Comparison of ENCODE assay signal across 8 cellular contexts in the genomic region with DNA sequence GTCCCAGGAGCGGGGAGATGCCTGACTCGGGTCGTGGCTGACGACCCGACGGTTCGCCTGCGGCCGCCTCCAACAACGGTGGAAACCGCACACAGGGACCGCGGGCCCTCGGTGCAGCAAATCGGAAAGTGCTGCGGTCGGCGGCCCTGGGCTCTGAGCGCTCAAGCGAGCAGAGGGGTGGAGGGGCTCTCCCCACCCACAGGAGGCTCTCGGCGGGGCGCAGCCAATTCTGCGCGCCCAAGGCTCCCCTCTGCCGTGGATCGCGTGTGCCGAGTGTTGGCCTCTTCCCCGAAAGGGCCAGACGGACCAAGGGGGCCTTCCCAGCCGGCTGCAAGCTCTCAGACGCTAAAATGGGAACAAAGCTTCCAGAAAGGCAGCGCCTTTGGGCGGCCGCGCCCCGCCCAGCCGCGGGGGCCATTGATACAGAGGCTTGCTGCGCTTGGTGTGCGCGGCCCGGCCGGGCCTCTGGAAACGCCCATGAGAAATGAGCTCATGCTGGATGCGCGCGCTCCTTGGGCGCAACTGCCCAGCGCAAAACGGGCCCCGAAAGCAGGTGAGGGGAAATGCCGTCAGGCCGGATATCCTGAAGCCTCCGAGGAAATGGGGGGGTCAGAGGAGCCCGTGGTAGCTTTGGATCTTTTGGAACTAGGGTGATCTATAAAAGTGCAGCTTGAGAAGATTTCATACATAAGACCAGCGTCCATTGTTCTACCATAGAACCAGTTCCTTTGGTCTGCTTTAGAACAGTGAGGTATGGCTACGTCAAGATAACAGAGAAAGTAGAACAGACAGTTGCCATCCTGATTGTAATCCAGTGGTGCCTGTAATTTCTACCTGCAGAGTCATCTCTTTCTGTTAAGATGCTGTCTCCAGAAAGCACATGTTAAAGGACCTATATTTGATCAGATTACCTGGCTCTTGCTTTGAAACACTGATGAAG. TPM values are rescaled to one million over a fixed set of nuclear protein-coding genes. Genes with fewer than 3 reads are reported as not detected.
DNase-seq lines count a peak whose midpoint lies in the region; ATAC-seq, FAIRE-seq and TF ChIP-seq lines count a peak whose summit lies in the region.

No MANE protein-coding gene starts in this region.

- H3K36me3 Mint-ChIP-seq in activated B cell treated with CpG ODN at 0.5 μM for 24 hours (ENCODE audit: low read depth), result peaks cover 27% of the 10 kb centered on the region

- POLR2A ChIA-PET in AG04450 (lab: Yijun Ruan, JAX), result interaction anchor here (0.5 to 1.8 kb wide), 25 partner anchors 15 to 690 kb away, joined by 3 to 25 read pairs (median 5); partner anchors contain the start of gene LRRC58
- POLR2A ChIA-PET in activated B cell treated with CpG ODN at 0.5 μM for 24 hours (lab: Charles Lee), result interaction anchor here (0.5 to 3.7 kb wide), 44 partner anchors 9 to 858 kb away, joined by 3 to 45 read pairs (median 5); partner anchors contain the start of genes ADPRH, B4GALT4, CD80 and GTF2E1

- ATAC-seq in GM18868 (IDR thresholded peaks at IDR 0.05; ENCODE audit: unreplicated experiment) (peak; percentile 46), HG03097 (IDR thresholded peaks at IDR 0.05; ENCODE audit: low FRiP score, unreplicated experiment) (peak; percentile 35), activated B cell treated with CpG ODN at 0.5 μM for 24 hours (ENCODE audit: low read depth) (peak; percentile 20)

- H3K27me3 Mint-ChIP-seq in activated B cell treated with CpG ODN at 0.5 μM for 24 hours, result no peaks in the 10 kb centered on the region

- H3K4me1 Mint-ChIP-seq in activated B cell treated with CpG ODN at 0.5 μM for 24 hours, result peaks cover 12% of the 10 kb centered on the region

- H3K27me3 ChIP-seq in AG04450 (ENCODE audit: control insufficient read depth, insufficient read depth, low read length), result no peaks in the 10 kb centered on the region

- H3K4me3 Mint-ChIP-seq in activated B cell treated with CpG ODN at 0.5 μM for 24 hours, result no peak overlapping the region

- intact Hi-C loops in activated B cell treated with CpG ODN at 0.5 μM for 24 hours (cut with micrococcal nuclease), result loop anchor here (1.0 to 10.0 kb wide), 7 partner anchors 37 to 772 kb away; partner anchors contain the start of genes NDUFB4 and TIMMDC1

- no peaks in the 10 kb centered on the region for H3K9me3 ChIP-seq in AG04450 (ENCODE audit: control insufficient read depth, insufficient read depth, low read length)

- no peak overlapping the region for H3K27ac Mint-ChIP-seq in activated B cell treated with CpG ODN at 0.5 μM for 24 hours

- H3K9me3 Mint-ChIP-seq in activated B cell treated with CpG ODN at 0.5 μM for 24 hours, result no peaks in the 10 kb centered on the region

- peak; percentile 45 for FAIRE-seq in islet of Langerhans (lab: Jason Lieb, UNC)

- TF ChIP-seq CTCF in AG04450 (IDR thresholded peaks at IDR 0.05; ENCODE audit: low read depth, low read length) (no peak), activated B cell treated with CpG ODN at 0.5 μM for 24 hours (IDR thresholded peaks at IDR 0.05) (no peak)

- peak overlapping the region; percentile 100 for H3K27ac ChIP-seq in AG04450 (ENCODE audit: low read depth, low read length)
- H3K27ac ChIP-seq in caudate nucleus (ENCODE audit: low read depth, low read length), result peak overlapping the region; percentile 96

- DNase-seq in AG04450 (ENCODE audit: low read depth, low spot score) (peak; percentile 74), NCI-H2196 treated with DMSO at 0.1 percent for 48 hours (lab: John Stamatoyannopoulos, UW; ENCODE audit: unreplicated experiment) (peak; percentile 96), activated B cell treated with CpG ODN at 0.5 μM for 24 hours (peak; percentile 85), caudate nucleus (lab: John Stamatoyannopoulos, UW) (peak in 59 of 61 donors; percentile 11 to 88 (median 69))
- DNase-seq in stimulated activated CD4-positive, alpha-beta T cell treated with anti-CD3 and anti-CD28 coated beads, Interleukin-12 subunit alpha, Interleukin-12 subunit beta, amount 100 ng/mL, for 24 hours (ENCODE audit: low read depth in 2 of 2), result peak; percentile 68 to 80

- peak overlapping the region; percentile 79 for H3K4me3 ChIP-seq in AG04450 (ENCODE audit: low read depth, low read length)

- CTCF ChIA-PET in AG04450 (lab: Charles Lee), result interaction anchor here (1.5 kb wide), 1 partner anchor 203 kb away, joined by 10 read pairs; no protein-coding TSS in a partner anchor
- CTCF ChIA-PET in activated B cell treated with CpG ODN at 0.5 μM for 24 hours (lab: Charles Lee), result interaction anchor here (1.3 kb wide), 1 partner anchor 254 kb away, joined by 4 read pairs; the partner anchor contains the start of gene LRRC58

RNA-seq across cellular contexts. Expression of gene GSK3B, which starts 1.2 kb away (rescaled TPM):
- 40.0 and 43.4 TPM in 2 replicates for polyA plus RNA-seq in AG04450 (2011; rRNA removed)
- 93.2 and 95.7 TPM in 2 replicates for polyA minus RNA-seq in AG04450 (2011; rRNA and poly(A)+ RNA removed)
- 30.8 and 35.4 TPM in 2 replicates for total RNA-seq in activated B cell treated with CpG ODN at 0.5 μM for 24 hours

Comparison
In these comparisons a context has a peak if more than half of its experiments do, and no peak if none do; other contexts are left out.
1. Peak in every context shown above with its lines: DNase-seq, ATAC-seq, H3K4me3 ChIP-seq and H3K27ac ChIP-seq.